ENCODE assay signal across 2 cellular contexts in the genomic region with DNA sequence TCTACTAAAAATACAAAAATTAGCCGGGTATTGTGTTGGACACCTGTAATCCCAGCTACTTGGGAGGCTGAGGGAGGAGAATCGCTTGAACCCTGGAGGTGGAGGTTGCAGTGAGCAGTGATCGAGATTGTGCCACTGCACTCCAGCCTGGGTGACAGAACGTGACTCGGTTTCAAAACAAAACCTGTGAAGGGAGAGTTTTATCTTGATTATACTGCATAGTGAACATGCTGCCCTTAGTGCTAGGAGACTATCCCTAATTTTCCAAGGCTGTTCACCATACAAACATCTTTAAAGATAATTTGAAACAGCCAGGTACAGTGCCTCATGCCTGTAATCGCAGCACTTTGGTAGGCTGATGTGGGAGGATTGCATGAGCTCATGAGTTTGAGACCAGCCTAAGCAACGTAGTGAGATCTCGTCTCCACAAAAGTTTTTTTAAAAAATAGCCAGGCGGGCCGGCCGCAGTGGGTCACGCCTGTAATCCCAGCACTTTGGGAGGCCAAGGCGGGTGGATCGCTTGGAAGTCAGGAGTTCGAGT.
TF ChIP-seq lines count a peak whose summit lies in the region.

No MANE protein-coding gene starts in this region.

TF ChIP-seq in HepG2, 621 proteins besides CTCF, POLR2A, EP300 and RAD21:
- no peak for TF ChIP-seq RELA (CRISPR knock-in tag; IDR thresholded peaks at IDR 0.05)
- TF ChIP-seq, protein P1, sequence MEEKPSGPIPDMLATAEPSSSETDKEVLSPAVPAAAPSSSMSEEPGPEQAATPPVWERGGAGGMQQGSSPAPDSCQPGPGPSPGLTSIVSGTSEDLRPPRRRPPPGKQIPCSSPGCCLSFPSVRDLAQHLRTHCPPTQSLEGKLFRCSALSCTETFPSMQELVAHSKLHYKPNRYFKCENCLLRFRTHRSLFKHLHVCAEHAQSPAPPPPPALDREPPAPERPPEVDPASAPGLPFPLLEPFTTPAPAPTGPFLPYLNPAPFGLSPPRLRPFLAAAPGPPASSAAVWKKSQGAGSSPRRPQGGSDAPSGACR (CRISPR knock-in tag; IDR thresholded peaks at IDR 0.05): no peak
- no peak for TF ChIP-seq ZNF878 (CRISPR knock-in tag; IDR thresholded peaks at IDR 0.05)
- no peak for TF ChIP-seq ZBTB8A (CRISPR knock-in tag; IDR thresholded peaks at IDR 0.05; ENCODE audit: borderline replicate concordance, low read depth)
- no peak for TF ChIP-seq ZNF678 (CRISPR knock-in tag; IDR thresholded peaks at IDR 0.05)
- no peak for TF ChIP-seq GPN1 (CRISPR knock-in tag; IDR thresholded peaks at IDR 0.05; ENCODE audit: borderline replicate concordance)
- no peak for TF ChIP-seq ZNF260 (CRISPR knock-in tag; IDR thresholded peaks at IDR 0.05; ENCODE audit: borderline replicate concordance, low read depth)
- TF ChIP-seq BRD4 (CRISPR knock-in tag; IDR thresholded peaks at IDR 0.05): no peak
- TF ChIP-seq JUND (CRISPR knock-in tag; IDR thresholded peaks at IDR 0.05): no peak
- no peak for TF ChIP-seq SRSF1 (optimal IDR thresholded peaks at IDR 0.05; ENCODE audit: low read depth, low read length)
- no peak for TF ChIP-seq ZNF775 (CRISPR knock-in tag; IDR thresholded peaks at IDR 0.05; ENCODE audit: borderline replicate concordance)
- TF ChIP-seq ZNF747 (CRISPR knock-in tag; IDR thresholded peaks at IDR 0.05; ENCODE audit: borderline replicate concordance): no peak
- TF ChIP-seq ZNF589 (CRISPR knock-in tag; conservative IDR thresholded peaks at IDR 0.05): no peak

TF ChIP-seq in GM23338, 12 proteins besides CTCF, POLR2A, EP300 and RAD21:
- TF ChIP-seq STAT1 (IDR thresholded peaks at IDR 0.05; ENCODE audit: unreplicated experiment) (no peak), POLR2AphosphoS5 (IDR thresholded peaks at IDR 0.05; ENCODE audit: low read depth) (no peak)
- TF ChIP-seq, protein P2, sequence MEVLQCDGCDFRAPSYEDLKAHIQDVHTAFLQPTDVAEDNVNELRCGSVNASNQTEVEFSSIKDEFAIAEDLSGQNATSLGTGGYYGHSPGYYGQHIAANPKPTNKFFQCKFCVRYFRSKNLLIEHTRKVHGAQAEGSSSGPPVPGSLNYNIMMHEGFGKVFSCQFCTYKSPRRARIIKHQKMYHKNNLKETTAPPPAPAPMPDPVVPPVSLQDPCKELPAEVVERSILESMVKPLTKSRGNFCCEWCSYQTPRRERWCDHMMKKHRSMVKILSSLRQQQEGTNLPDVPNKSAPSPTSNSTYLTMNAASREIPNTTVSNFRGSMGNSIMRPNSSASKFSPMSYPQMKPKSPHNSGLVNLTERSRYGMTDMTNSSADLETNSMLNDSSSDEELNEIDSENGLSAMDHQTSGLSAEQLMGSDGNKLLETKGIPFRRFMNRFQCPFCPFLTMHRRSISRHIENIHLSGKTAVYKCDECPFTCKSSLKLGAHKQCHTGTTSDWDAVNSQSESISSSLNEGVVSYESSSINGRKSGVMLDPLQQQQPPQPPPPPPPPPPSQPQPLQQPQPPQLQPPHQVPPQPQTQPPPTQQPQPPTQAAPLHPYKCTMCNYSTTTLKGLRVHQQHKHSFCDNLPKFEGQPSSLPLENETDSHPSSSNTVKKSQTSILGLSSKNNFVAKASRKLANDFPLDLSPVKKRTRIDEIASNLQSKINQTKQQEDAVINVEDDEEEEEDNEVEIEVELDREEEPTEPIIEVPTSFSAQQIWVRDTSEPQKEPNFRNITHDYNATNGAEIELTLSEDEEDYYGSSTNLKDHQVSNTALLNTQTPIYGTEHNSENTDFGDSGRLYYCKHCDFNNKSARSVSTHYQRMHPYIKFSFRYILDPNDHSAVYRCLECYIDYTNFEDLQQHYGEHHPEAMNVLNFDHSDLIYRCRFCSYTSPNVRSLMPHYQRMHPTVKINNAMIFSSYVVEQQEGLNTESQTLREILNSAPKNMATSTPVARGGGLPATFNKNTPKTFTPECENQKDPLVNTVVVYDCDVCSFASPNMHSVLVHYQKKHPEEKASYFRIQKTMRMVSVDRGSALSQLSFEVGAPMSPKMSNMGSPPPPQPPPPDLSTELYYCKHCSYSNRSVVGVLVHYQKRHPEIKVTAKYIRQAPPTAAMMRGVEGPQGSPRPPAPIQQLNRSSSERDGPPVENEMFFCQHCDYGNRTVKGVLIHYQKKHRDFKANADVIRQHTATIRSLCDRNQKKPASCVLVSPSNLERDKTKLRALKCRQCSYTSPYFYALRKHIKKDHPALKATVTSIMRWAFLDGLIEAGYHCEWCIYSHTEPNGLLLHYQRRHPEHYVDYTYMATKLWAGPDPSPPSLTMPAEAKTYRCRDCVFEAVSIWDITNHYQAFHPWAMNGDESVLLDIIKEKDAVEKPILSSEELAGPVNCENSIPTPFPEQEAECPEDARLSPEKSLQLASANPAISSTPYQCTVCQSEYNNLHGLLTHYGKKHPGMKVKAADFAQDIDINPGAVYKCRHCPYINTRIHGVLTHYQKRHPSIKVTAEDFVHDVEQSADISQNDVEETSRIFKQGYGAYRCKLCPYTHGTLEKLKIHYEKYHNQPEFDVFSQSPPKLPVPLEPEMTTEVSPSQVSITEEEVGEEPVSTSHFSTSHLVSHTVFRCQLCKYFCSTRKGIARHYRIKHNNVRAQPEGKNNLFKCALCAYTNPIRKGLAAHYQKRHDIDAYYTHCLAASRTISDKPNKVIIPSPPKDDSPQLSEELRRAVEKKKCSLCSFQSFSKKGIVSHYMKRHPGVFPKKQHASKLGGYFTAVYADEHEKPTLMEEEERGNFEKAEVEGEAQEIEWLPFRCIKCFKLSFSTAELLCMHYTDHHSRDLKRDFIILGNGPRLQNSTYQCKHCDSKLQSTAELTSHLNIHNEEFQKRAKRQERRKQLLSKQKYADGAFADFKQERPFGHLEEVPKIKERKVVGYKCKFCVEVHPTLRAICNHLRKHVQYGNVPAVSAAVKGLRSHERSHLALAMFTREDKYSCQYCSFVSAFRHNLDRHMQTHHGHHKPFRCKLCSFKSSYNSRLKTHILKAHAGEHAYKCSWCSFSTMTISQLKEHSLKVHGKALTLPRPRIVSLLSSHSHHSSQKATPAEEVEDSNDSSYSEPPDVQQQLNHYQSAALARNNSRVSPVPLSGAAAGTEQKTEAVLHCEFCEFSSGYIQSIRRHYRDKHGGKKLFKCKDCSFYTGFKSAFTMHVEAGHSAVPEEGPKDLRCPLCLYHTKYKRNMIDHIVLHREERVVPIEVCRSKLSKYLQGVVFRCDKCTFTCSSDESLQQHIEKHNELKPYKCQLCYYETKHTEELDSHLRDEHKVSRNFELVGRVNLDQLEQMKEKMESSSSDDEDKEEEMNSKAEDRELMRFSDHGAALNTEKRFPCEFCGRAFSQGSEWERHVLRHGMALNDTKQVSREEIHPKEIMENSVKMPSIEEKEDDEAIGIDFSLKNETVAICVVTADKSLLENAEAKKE (CRISPR knock-in tag; IDR thresholded peaks at IDR 0.05): no peak
- TF ChIP-seq, protein P3, sequence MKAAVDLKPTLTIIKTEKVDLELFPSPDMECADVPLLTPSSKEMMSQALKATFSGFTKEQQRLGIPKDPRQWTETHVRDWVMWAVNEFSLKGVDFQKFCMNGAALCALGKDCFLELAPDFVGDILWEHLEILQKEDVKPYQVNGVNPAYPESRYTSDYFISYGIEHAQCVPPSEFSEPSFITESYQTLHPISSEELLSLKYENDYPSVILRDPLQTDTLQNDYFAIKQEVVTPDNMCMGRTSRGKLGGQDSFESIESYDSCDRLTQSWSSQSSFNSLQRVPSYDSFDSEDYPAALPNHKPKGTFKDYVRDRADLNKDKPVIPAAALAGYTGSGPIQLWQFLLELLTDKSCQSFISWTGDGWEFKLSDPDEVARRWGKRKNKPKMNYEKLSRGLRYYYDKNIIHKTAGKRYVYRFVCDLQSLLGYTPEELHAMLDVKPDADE (IDR thresholded peaks at IDR 0.05): no peak
